In genomic region chr5:137710086-137710485, GRCh38 we compare ENCODE assay signal across 18 cellular contexts. TPM values are rescaled to one million over a fixed set of nuclear protein-coding genes. Genes with fewer than 3 reads are reported as not detected.
DNase-seq lines count a peak whose midpoint lies in the region; ATAC-seq and TF ChIP-seq lines count a peak whose summit lies in the region.
"Had no signal": no experiment of that assay in that cellular context is flagged by ENCODE, and none has a peak within 500 bp of the region (broad histone marks: within the 10 kb centered on the region; RNA-seq: fewer than 3 reads in every experiment).

No MANE protein-coding gene starts in this region.

- H4K91ac ChIP-seq in IMR-90 (ENCODE audit: insufficient read depth, low read depth, low read length): no peak overlapping the region

- intact Hi-C loops in IMR-90 (cut with micrococcal nuclease) (no loop called here), right lobe of liver (cut with DNase I) (no loop called here), right cardiac atrium (cut with DNase I) (no loop called here)

- peaks cover 2% of the 10 kb centered on the region; the same call in 1 of the 2 replicates for H3K4me1 ChIP-seq in IMR-90 (ENCODE audit: control insufficient read depth, insufficient read depth, low read length)
- peaks cover 0 to 7% (median 0%) of the 10 kb centered on the region in 4 donors for H3K4me1 ChIP-seq in right lobe of liver
- peaks cover 14% of the 10 kb centered on the region for H3K4me1 ChIP-seq in right cardiac atrium (ENCODE audit: control insufficient read depth, insufficient read depth, low read length)

- in situ Hi-C loops in IMR-90 (cut with MboI; ENCODE audit: low sequenced_read_pairs): no loop called here

- TF ChIP-seq POLR2A in IMR-90 (IDR thresholded peaks at IDR 0.05; ENCODE audit: low read depth, low read length) (no peak), right lobe of liver (IDR thresholded peaks at IDR 0.05) (no peak)

- H2AK5ac ChIP-seq in IMR-90 (ENCODE audit: low read depth, low read length): no peak overlapping the region

- DNase-seq in IMR-90 (peak; percentile 16), cardiac fibroblast (ENCODE audit: low read depth in 2 of 2) (peak; percentile 34 to 86), fibroblast of pulmonary artery (ENCODE audit: low read depth) (peak; percentile 42), NCI-H187 (lab: John Stamatoyannopoulos, UW) (no peak), HUDEP-2 (lab: John Stamatoyannopoulos, UW; ENCODE audit: unreplicated experiment in 76 of 76) (no peak), right lobe of liver (no peak), right cardiac atrium (no peak)
- DNase-seq: ACHN, C1 segment of cervical spinal cord, H9, NCI-H1105, NCI-H1694, NCI-H2107, NCI-H226, NCI-H524 treated with DMSO at 0.1 percent for 48 hours, PC-3, RPMI8226 had no signal

- no peak overlapping the region for H3K23ac ChIP-seq in IMR-90 (ENCODE audit: low read depth, low read length)

- dilution Hi-C loops in IMR-90 (cut with HindIII; ENCODE audit: low sequenced_read_pairs, unreplicated experiment): no loop called here

- H3K4me3 ChIP-seq in IMR-90 (ENCODE audit: insufficient read depth, low read depth, low read length) (no peak overlapping the region), cardiac fibroblast (replicated peaks in 1 of 2; ENCODE audit: low read depth in 2 of 2, low read length in 2 of 2) (no peak overlapping the region), fibroblast of pulmonary artery (replicated peaks; ENCODE audit: low read depth, low read length) (no peak overlapping the region), right lobe of liver (no peak overlapping the region), right cardiac atrium (ENCODE audit: low read length) (no peak overlapping the region)
- H3K4me3 ChIP-seq: K562 had no signal

- no peak overlapping the region for H3K4me2 ChIP-seq in IMR-90 (ENCODE audit: low read depth, low read length)

- no peak for ATAC-seq in IMR-90 (ENCODE audit: low read depth)
- no peak for ATAC-seq in right lobe of liver
- ATAC-seq in right cardiac atrium: no peak
- ATAC-seq: K562, PC-3 had no signal

- TF ChIP-seq RAD21 in IMR-90 (IDR thresholded peaks at IDR 0.05; ENCODE audit: low read length): no peak

- H2BK5ac ChIP-seq in IMR-90 (ENCODE audit: low read depth, low read length, poor library complexity, severe bottlenecking): no peak overlapping the region

- H3K18ac ChIP-seq in IMR-90 (ENCODE audit: low read depth, low read length): no peak overlapping the region

- H3K36me3 ChIP-seq in IMR-90 (ENCODE audit: control insufficient read depth, insufficient read depth, low read length) (no peaks in the 10 kb centered on the region), right lobe of liver (no peaks in the 10 kb centered on the region)

- H2BK15ac ChIP-seq in IMR-90 (ENCODE audit: low read depth, low read length): no peak overlapping the region

- no peaks in the 10 kb centered on the region for H3K27me3 ChIP-seq in IMR-90 (ENCODE audit: control insufficient read depth, insufficient read depth, low read length)
- H3K27me3 ChIP-seq in right lobe of liver: no peaks in the 10 kb centered on the region
- no peaks in the 10 kb centered on the region for H3K27me3 ChIP-seq in right cardiac atrium (ENCODE audit: control insufficient read depth, insufficient read depth)

- H3K27ac ChIP-seq in IMR-90 (ENCODE audit: insufficient read depth, low read length): no peak overlapping the region
- H3K27ac ChIP-seq in right lobe of liver: no peak overlapping the region
- H3K27ac ChIP-seq in right cardiac atrium (ENCODE audit: low read length): no peak overlapping the region

- POLR2A ChIA-PET in IMR-90 (lab: Charles Lee; ENCODE audit: unreplicated experiment): no interaction called here

- H2AFZ ChIP-seq in IMR-90 (replicated peaks; ENCODE audit: low read length, poor library complexity): no peak overlapping the region

- no peaks in the 10 kb centered on the region for H4K20me1 ChIP-seq in IMR-90 (ENCODE audit: insufficient read depth, low read length)

- no peak overlapping the region for H3K14ac ChIP-seq in IMR-90 (replicated peaks; ENCODE audit: low read depth, low read length)

- no peak overlapping the region for H2BK20ac ChIP-seq in IMR-90 (ENCODE audit: low read depth, low read length)

- no peak overlapping the region for H4K8ac ChIP-seq in IMR-90 (ENCODE audit: low read depth in 2 of 2, low read length in 2 of 2)

- H3K9me3 ChIP-seq in IMR-90 (ENCODE audit: control insufficient read depth, insufficient read depth, low read length): peaks cover 2% of the 10 kb centered on the region; the same call in 1 of the 2 replicates
- no peaks in the 10 kb centered on the region for H3K9me3 ChIP-seq in right lobe of liver
- H3K9me3 ChIP-seq in right cardiac atrium (ENCODE audit: control insufficient read depth, low read length): no peaks in the 10 kb centered on the region

- H3K9me1 ChIP-seq in IMR-90 (ENCODE audit: insufficient read depth, low read length): no peaks in the 10 kb centered on the region

- H3K4ac ChIP-seq in IMR-90 (ENCODE audit: low read depth, low read length): no peak overlapping the region

- H3K79me1 ChIP-seq in IMR-90 (ENCODE audit: low read depth in 1 of 2, low read length in 2 of 2): no peaks in the 10 kb centered on the region

- BruUV-seq in IMR-90 (replicated peaks; lab: Mats Ljungman, UMichigan): no TSS peak

- CTCF ChIA-PET in IMR-90 (lab: Yijun Ruan, JAX): no interaction called here

- H3K56ac ChIP-seq in IMR-90 (ENCODE audit: extremely low read depth, insufficient read depth, low read length): no peak overlapping the region

- WGBS in IMR-90 (ENCODE audit: extremely low coverage in 2 of 2, insufficient read length in 1 of 2), 2 experiments: no CpG with 5 or more reads among the region's 5 CpGs
- 96% methylated on average over 3 of the region's 5 CpGs for WGBS in right lobe of liver (ENCODE audit: insufficient coverage, low coverage, low lambda C conversion rate, missing lambda C conversion rate)
- WGBS in right cardiac atrium: 83% methylated on average over 5 of the region's 5 CpGs

- H2AK9ac ChIP-seq in IMR-90 (replicated peaks; ENCODE audit: low read depth, low read length, poor library complexity): no peak overlapping the region

- no peak for TF ChIP-seq CTCF in IMR-90 (conservative IDR thresholded peaks at IDR 0.05; ENCODE audit: low read depth, low read length)
- TF ChIP-seq CTCF in cardiac fibroblast (IDR thresholded peaks at IDR 0.05; ENCODE audit: low read depth, low read length): no peak
- no peak for TF ChIP-seq CTCF in fibroblast of pulmonary artery (IDR thresholded peaks at IDR 0.05; ENCODE audit: low read length, missing control alignments)
- no peak for TF ChIP-seq CTCF in right lobe of liver (IDR thresholded peaks at IDR 0.05)

- H4K5ac ChIP-seq in IMR-90 (ENCODE audit: low read depth, low read length): no peak overlapping the region

- H2BK120ac ChIP-seq in IMR-90 (ENCODE audit: low read depth, low read length): no peak overlapping the region

- H3K9ac ChIP-seq in IMR-90 (ENCODE audit: low read depth, low read length): no peak overlapping the region

TF ChIP-seq in IMR-90, 13 proteins besides CTCF, POLR2A, EP300 and RAD21:
- TF ChIP-seq RFX5 (IDR thresholded peaks at IDR 0.05; ENCODE audit: low read depth, low read length) (no peak), FOS (IDR thresholded peaks at IDR 0.05; ENCODE audit: low read depth, low read length) (no peak), MAZ (IDR thresholded peaks at IDR 0.05; ENCODE audit: borderline replicate concordance, low read depth, low read length) (no peak), BHLHE40 (IDR thresholded peaks at IDR 0.05; ENCODE audit: low read depth, low read length) (no peak), MAFK (IDR thresholded peaks at IDR 0.05; ENCODE audit: low read depth, low read length) (no peak)

RNA-seq across cellular contexts. Expression of gene KLHL3, which starts 25.8 kb away (rescaled TPM):
- total RNA-seq in IMR-90 (2012; rRNA removed): 4.1 and 4.7 TPM in 2 replicates
- polyA plus RNA-seq in IMR-90 (2012; rRNA removed): 2.1 and 2.3 TPM in 2 replicates
- polyA plus RNA-seq in IMR-90 (2012; cell fraction: cytosol; rRNA removed): 0.79 and 1.0 TPM in 2 replicates
- 8.1 and 16.6 TPM in 2 replicates for polyA plus RNA-seq in IMR-90 (2012; cell fraction: nucleus; rRNA removed; ENCODE audit: low replicate concordance)
- 1 to 10 TPM; 1.9 to 8.5 (median 3.3) TPM for total RNA-seq in right lobe of liver
- total RNA-seq in right cardiac atrium: 10 to 100 TPM; 39.6 to 57.7 (median 41.0) TPM
- polyA plus RNA-seq in right cardiac atrium: 13.1 TPM

RNA-seq across cellular contexts. Expression of gene HNRNPA0, which starts 44.1 kb away (rescaled TPM):
- total RNA-seq in IMR-90 (2012; rRNA removed) (5.2 and 8.9 TPM in 2 replicates), right lobe of liver (1 to 10 TPM; 3.6 to 9.8 (median 8.1) TPM), right cardiac atrium (10 to 100 TPM; 16.7 to 26.7 (median 19.7) TPM)
- polyA plus RNA-seq in IMR-90 (2012; rRNA removed) (12.2 and 12.9 TPM in 2 replicates), right cardiac atrium (19.5 TPM)
- 23.6 and 24.0 TPM in 2 replicates for polyA plus RNA-seq in IMR-90 (2012; cell fraction: cytosol; rRNA removed)
- 8.7 and 9.1 TPM in 2 replicates for polyA plus RNA-seq in IMR-90 (2012; cell fraction: nucleus; rRNA removed; ENCODE audit: low replicate concordance)

Comparison
In these comparisons a context has a peak if more than half of its experiments do, and no peak if none do; other contexts are left out.
1. DNase-seq: peak in IMR-90 (single experiment), cardiac fibroblast (2 of 2) and fibroblast of pulmonary artery (single experiment); none in NCI-H187 (0 of 2), HUDEP-2 (0 of 76), right lobe of liver (0 of 3) and right cardiac atrium (0 of 3).